Comparison of ENCODE assay signal across 16 cellular contexts in genomic region chr5:39517800-39518199, GRCh38.
A peak's percentile ranks its signal among the peaks of the same experiment; 100 is the strongest.
DNase-seq lines count a peak whose midpoint lies in the region; ATAC-seq and TF ChIP-seq lines count a peak whose summit lies in the region.
"Had no signal": no experiment of that assay in that cellular context is flagged by ENCODE, and none has a peak within 500 bp of the region (broad histone marks: within the 10 kb centered on the region; RNA-seq: fewer than 3 reads in every experiment).

No MANE protein-coding gene starts in this region.

- peak overlapping the region in 1 of 2 experiments; percentile 12; a peak in 1 of 4 replicates for H4K8ac ChIP-seq in IMR-90 (ENCODE audit: low read depth in 2 of 2, low read length in 2 of 2)

- no peak overlapping the region for H3K14ac ChIP-seq in IMR-90 (replicated peaks; ENCODE audit: low read depth, low read length)

- no peak overlapping the region for H3K56ac ChIP-seq in IMR-90 (ENCODE audit: extremely low read depth, insufficient read depth, low read length)

- H3K4me3 ChIP-seq in AG04450 (ENCODE audit: low read depth, low read length) = no peak overlapping the region
- H3K4me3 ChIP-seq in IMR-90 (ENCODE audit: insufficient read depth, low read depth, low read length) = no peak overlapping the region
- no peak overlapping the region for H3K4me3 ChIP-seq in cardiac fibroblast (replicated peaks in 1 of 2; ENCODE audit: low read depth in 2 of 2, low read length in 2 of 2)
- H3K4me3 ChIP-seq in prostate gland = no peak overlapping the region
- H3K4me3 ChIP-seq: BLaER1 treated with 17β-estradiol and CSF1 and Interleukin-3, amounts not matched to agents 10 nM and 100 nM had no signal

- no peak overlapping the region for H3K23ac ChIP-seq in IMR-90 (ENCODE audit: low read depth, low read length)

- H2BK20ac ChIP-seq in IMR-90 (ENCODE audit: low read depth, low read length) = no peak overlapping the region

- H2AK9ac ChIP-seq in IMR-90 (replicated peaks; ENCODE audit: low read depth, low read length, poor library complexity) = no peak overlapping the region

- H3K36me3 ChIP-seq in IMR-90 (ENCODE audit: control insufficient read depth, insufficient read depth, low read length) (no peaks in the 10 kb centered on the region), prostate gland (no peaks in the 10 kb centered on the region)
- H3K36me3 ChIP-seq: BLaER1 treated with 17β-estradiol and CSF1 and Interleukin-3, amounts not matched to agents 10 nM and 100 nM; WERI-Rb-1 had no signal

- in situ Hi-C loops in IMR-90 (cut with MboI; ENCODE audit: low sequenced_read_pairs) = no loop called here

- 0 out of 2 replicates have a peak overlapping the region, but pooled peaks have one; percentile 2 for H3K4me2 ChIP-seq in IMR-90 (ENCODE audit: low read depth, low read length)

- TF ChIP-seq RAD21 in IMR-90 (IDR thresholded peaks at IDR 0.05; ENCODE audit: low read length) = no peak

- peaks cover 4% of the 10 kb centered on the region; the same call in 1 of the 2 replicates for H3K9me1 ChIP-seq in IMR-90 (ENCODE audit: insufficient read depth, low read length)

- H3K4me1 ChIP-seq in IMR-90 (ENCODE audit: control insufficient read depth, insufficient read depth, low read length) = peaks cover 10% of the 10 kb centered on the region; the same call in 1 of the 2 replicates
- no peaks in the 10 kb centered on the region for H3K4me1 ChIP-seq in prostate gland (replicated peaks)

- peak; percentile 78 for ATAC-seq in IMR-90 (ENCODE audit: low read depth)
- ATAC-seq: activated T-cell treated with anti-CD3 and anti-CD28 coated beads, Interleukin-2, amount 50 U/mL, for 4 hours; Right ventricle myocardium inferior had no signal

- no peak overlapping the region for H3K27ac Mint-ChIP-seq in activated T-helper 2 cell treated with anti-CD3 and anti-CD28 coated beads, Interferon-gamma antibody, Interleukin-2, Interleukin-4, amounts not matched to agents 10 μg/mL and 5 μg/mL and 100 μg/mL, durations not matched to agents 14 hours and 24 hours and 36 hours
- H3K27ac Mint-ChIP-seq: progenitor cell of endocrine pancreas had no signal

- dilution Hi-C loops in IMR-90 (cut with HindIII; ENCODE audit: low sequenced_read_pairs, unreplicated experiment) = no loop called here

- H2BK15ac ChIP-seq in IMR-90 (ENCODE audit: low read depth, low read length) = no peak overlapping the region

- peaks cover 0 to 7% of the 10 kb centered on the region in 2 experiments; a peak in 1 of 4 replicates for H3K79me1 ChIP-seq in IMR-90 (ENCODE audit: low read depth in 1 of 2, low read length in 2 of 2)

- H4K5ac ChIP-seq in IMR-90 (ENCODE audit: low read depth, low read length) = no peak overlapping the region

- H2BK120ac ChIP-seq in IMR-90 (ENCODE audit: low read depth, low read length) = peak overlapping the region; percentile 6; the same call in 1 of the 2 replicates

- no peak overlapping the region for H3K9ac ChIP-seq in IMR-90 (ENCODE audit: low read depth, low read length)
- H3K9ac ChIP-seq: BLaER1 treated with 17β-estradiol and CSF1 and Interleukin-3, amounts not matched to agents 10 nM and 100 nM had no signal

- H3K9me3 ChIP-seq in AG04450 (ENCODE audit: control insufficient read depth, insufficient read depth, low read length) (no peaks in the 10 kb centered on the region), IMR-90 (ENCODE audit: control insufficient read depth, insufficient read depth, low read length) (no peaks in the 10 kb centered on the region), prostate gland (no peaks in the 10 kb centered on the region)

- no peaks in the 10 kb centered on the region for H3K36me3 Mint-ChIP-seq in activated T-helper 2 cell treated with anti-CD3 and anti-CD28 coated beads, Interferon-gamma antibody, Interleukin-2, Interleukin-4, amounts not matched to agents 10 μg/mL and 5 μg/mL and 100 μg/mL, durations not matched to agents 14 hours and 24 hours and 36 hours (ENCODE audit: low read depth)

- no peak overlapping the region for H2AFZ ChIP-seq in IMR-90 (replicated peaks; ENCODE audit: low read length, poor library complexity)

- H4K91ac ChIP-seq in IMR-90 (ENCODE audit: insufficient read depth, low read depth, low read length) = no peak overlapping the region

- H3K9me3 Mint-ChIP-seq in activated T-helper 2 cell treated with anti-CD3 and anti-CD28 coated beads, Interferon-gamma antibody, Interleukin-2, Interleukin-4, amounts not matched to agents 10 μg/mL and 5 μg/mL and 100 μg/mL, durations not matched to agents 14 hours and 24 hours and 36 hours = no peaks in the 10 kb centered on the region
- H3K9me3 Mint-ChIP-seq: central memory CD8-positive, alpha-beta T cell had no signal

- no peaks in the 10 kb centered on the region for H3K4me1 Mint-ChIP-seq in activated T-helper 2 cell treated with anti-CD3 and anti-CD28 coated beads, Interferon-gamma antibody, Interleukin-2, Interleukin-4, amounts not matched to agents 10 μg/mL and 5 μg/mL and 100 μg/mL, durations not matched to agents 14 hours and 24 hours and 36 hours (ENCODE audit: low read depth)
- H3K4me1 Mint-ChIP-seq: central memory CD8-positive, alpha-beta T cell had no signal

- peak overlapping the region; percentile 91 for H2BK5ac ChIP-seq in IMR-90 (ENCODE audit: low read depth, low read length, poor library complexity, severe bottlenecking)

- no peak overlapping the region for H2AK5ac ChIP-seq in IMR-90 (ENCODE audit: low read depth, low read length)

- TF ChIP-seq POLR2A in IMR-90 (IDR thresholded peaks at IDR 0.05; ENCODE audit: low read depth, low read length) (no peak), prostate gland (IDR thresholded peaks at IDR 0.05) (no peak)

- POLR2A ChIA-PET in AG04450 (lab: Yijun Ruan, JAX) (interaction anchor here (0.6 to 3.9 kb wide), 5 partner anchors 22 to 94 kb away, joined by 3 to 75 read pairs (median 4); partner anchors contain the start of gene DAB2), IMR-90 (lab: Charles Lee; ENCODE audit: unreplicated experiment) (interaction anchor here (2.4 kb wide), 1 partner anchor 93 kb away, joined by 11 read pairs; the partner anchor contains the start of gene DAB2)

- H3K4ac ChIP-seq in IMR-90 (ENCODE audit: low read depth, low read length) = 0 out of 2 replicates have a peak overlapping the region, but pooled peaks have one; percentile 36

- no TSS peak for BruUV-seq in IMR-90 (replicated peaks; lab: Mats Ljungman, UMichigan)

- intact Hi-C loops in IMR-90 (cut with micrococcal nuclease) (loop anchor here (2.0 kb wide), 1 partner anchor 15 kb away; no protein-coding TSS in a partner anchor), prostate gland (cut with DNase I) (no loop called here)
- intact Hi-C loops in activated T-helper 2 cell treated with anti-CD3 and anti-CD28 coated beads, Interferon-gamma antibody, Interleukin-2, Interleukin-4, amounts not matched to agents 10 μg/mL and 5 μg/mL and 100 μg/mL, durations not matched to agents 14 hours and 24 hours and 36 hours (cut with micrococcal nuclease) = no loop called here

- DNase-seq in AG04450 (ENCODE audit: low read depth, low spot score) = peak; percentile 82
- peak; percentile 92 for DNase-seq in IMR-90
- peak; percentile 87 to 96 for DNase-seq in cardiac fibroblast (ENCODE audit: low read depth in 2 of 2)
- DNase-seq in kidney tubule cell (ENCODE audit: low spot score) = peak; percentile 96
- DNase-seq in T-helper 1 cell = no peak
- DNase-seq in prostate gland (ENCODE audit: low spot score) = no peak
- no peak for DNase-seq in activated T-helper 2 cell treated with anti-CD3 and anti-CD28 coated beads, Interferon-gamma antibody, Interleukin-2, Interleukin-4, amounts not matched to agents 10 μg/mL and 5 μg/mL and 100 μg/mL, durations not matched to agents 14 hours and 24 hours and 36 hours (ENCODE audit: low spot score)
- DNase-seq in stimulated activated CD4-positive, alpha-beta T cell treated with anti-CD3 and anti-CD28 coated beads, Interleukin-4, amount 100 ng/mL, for 1 hour = no peak
- DNase-seq: activated T-cell treated with anti-CD3 and anti-CD28 coated beads, Interleukin-2, amount 50 U/mL, for 4 hours; NCI-H345; substantia nigra; WERI-Rb-1 had no signal

- no peak overlapping the region for H3K4me3 Mint-ChIP-seq in activated T-helper 2 cell treated with anti-CD3 and anti-CD28 coated beads, Interferon-gamma antibody, Interleukin-2, Interleukin-4, amounts not matched to agents 10 μg/mL and 5 μg/mL and 100 μg/mL, durations not matched to agents 14 hours and 24 hours and 36 hours (ENCODE audit: low read depth)
- H3K4me3 Mint-ChIP-seq: activated T-cell treated with anti-CD3 and anti-CD28 coated beads, Interleukin-2, amount 50 U/mL, for 4 hours; central memory CD8-positive, alpha-beta T cell had no signal

- CTCF ChIA-PET in AG04450 (lab: Charles Lee) = no interaction called here
- CTCF ChIA-PET in IMR-90 (lab: Yijun Ruan, JAX) = no interaction called here

- no peaks in the 10 kb centered on the region for H4K20me1 ChIP-seq in IMR-90 (ENCODE audit: insufficient read depth, low read length)
- H4K20me1 ChIP-seq: BLaER1 treated with 17β-estradiol and CSF1 and Interleukin-3, amounts not matched to agents 10 nM and 100 nM had no signal

- H3K27me3 ChIP-seq in AG04450 (ENCODE audit: control insufficient read depth, insufficient read depth, low read length) (no peaks in the 10 kb centered on the region), IMR-90 (ENCODE audit: control insufficient read depth, insufficient read depth, low read length) (no peaks in the 10 kb centered on the region), prostate gland (replicated peaks; ENCODE audit: insufficient read depth) (no peaks in the 10 kb centered on the region)
- H3K27me3 ChIP-seq: BLaER1 treated with 17β-estradiol and CSF1 and Interleukin-3, amounts not matched to agents 10 nM and 100 nM had no signal

- H3K27me3 Mint-ChIP-seq in activated T-helper 2 cell treated with anti-CD3 and anti-CD28 coated beads, Interferon-gamma antibody, Interleukin-2, Interleukin-4, amounts not matched to agents 10 μg/mL and 5 μg/mL and 100 μg/mL, durations not matched to agents 14 hours and 24 hours and 36 hours (ENCODE audit: low read depth) = peaks cover 6% of the 10 kb centered on the region
- H3K27me3 Mint-ChIP-seq: progenitor cell of endocrine pancreas had no signal

- H3K27ac ChIP-seq in AG04450 (ENCODE audit: low read depth, low read length) (no peak overlapping the region), IMR-90 (ENCODE audit: insufficient read depth, low read length) (peak overlapping the region; percentile 25; the same call in 1 of the 2 replicates), prostate gland (no peak overlapping the region)
- H3K27ac ChIP-seq: BLaER1 treated with 17β-estradiol and CSF1 and Interleukin-3, amounts not matched to agents 10 nM and 100 nM; WERI-Rb-1 had no signal

- TF ChIP-seq CTCF in AG04450 (IDR thresholded peaks at IDR 0.05; ENCODE audit: low read depth, low read length) = no peak
- TF ChIP-seq CTCF in IMR-90 (conservative IDR thresholded peaks at IDR 0.05; ENCODE audit: low read depth, low read length) = no peak
- TF ChIP-seq CTCF in cardiac fibroblast (IDR thresholded peaks at IDR 0.05; ENCODE audit: low read depth, low read length) = no peak
- TF ChIP-seq CTCF in prostate gland (IDR thresholded peaks at IDR 0.05) = no peak

- 0 out of 2 replicates have a peak overlapping the region, but pooled peaks have one; percentile 42 for H3K18ac ChIP-seq in IMR-90 (ENCODE audit: low read depth, low read length)

TF ChIP-seq in IMR-90, 13 proteins besides CTCF, POLR2A, EP300 and RAD21 (continues in another document):
- peak; percentile 58 for TF ChIP-seq MAFK (IDR thresholded peaks at IDR 0.05; ENCODE audit: low read depth, low read length)

Comparison
In these comparisons a context has a peak if more than half of its experiments do, and no peak if none do; other contexts are left out.
1. DNase-seq: peak in AG04450 (single experiment), IMR-90 (single experiment), cardiac fibroblast (2 of 2) and kidney tubule cell (single experiment); none in T-helper 1 cell (0 of 5), prostate gland (single experiment), activated T-helper 2 cell treated with anti-CD3 and anti-CD28 coated beads, Interferon-gamma antibody, Interleukin-2, Interleukin-4, amounts not matched to agents 10 μg/mL and 5 μg/mL and 100 μg/mL, durations not matched to agents 14 hours and 24 hours and 36 hours (single experiment) and stimulated activated CD4-positive, alpha-beta T cell treated with anti-CD3 and anti-CD28 coated beads, Interleukin-4, amount 100 ng/mL, for 1 hour (single experiment).